ENCODE assay signal across 17 cellular contexts in genomic region chr1:91557826-91558225, GRCh38. TPM values are rescaled to one million over a fixed set of nuclear protein-coding genes. Genes with fewer than 3 reads are reported as not detected.
DNase-seq lines count a peak whose midpoint lies in the region; ATAC-seq and TF ChIP-seq lines count a peak whose summit lies in the region.
"Had no signal": no experiment of that assay in that cellular context is flagged by ENCODE, and none has a peak within 500 bp of the region (broad histone marks: within the 10 kb centered on the region; RNA-seq: fewer than 3 reads in every experiment).

No MANE protein-coding gene starts in this region.

- peaks cover 87% of the 10 kb centered on the region for H3K4me1 Mint-ChIP-seq in activated CD4-positive, alpha-beta memory T cell treated with anti-CD3 and anti-CD28 coated beads, Interleukin-2, amount 10 ng/mL, durations not matched to agents 7 days and 5 days
- peaks cover 80% of the 10 kb centered on the region for H3K4me1 Mint-ChIP-seq in activated CD4-positive, alpha-beta memory T cell treated with anti-CD3 and anti-CD28 coated beads for 36 hours (ENCODE audit: low read depth)
- H3K4me1 Mint-ChIP-seq in central memory CD8-positive, alpha-beta T cell = peaks cover 88% of the 10 kb centered on the region
- peaks cover 91 to 96% of the 10 kb centered on the region in 2 donors for H3K4me1 Mint-ChIP-seq in immature natural killer cell
- peaks cover 84% of the 10 kb centered on the region for H3K4me1 Mint-ChIP-seq in activated T-helper 1 cell treated with anti-CD3 and anti-CD28 coated beads, Interleukin-12 subunit alpha, Interleukin-12 subunit beta, Interleukin-2, Interleukin-4 antibody, amounts not matched to agents 30 ng/mL and 10 ng/mL and 1 ng/mL, durations not matched to agents 14 hours and 24 hours and 36 hours (ENCODE audit: low read depth)

- H3K4me1 ChIP-seq in psoas muscle = peaks cover 9% of the 10 kb centered on the region

- H3K27me3 ChIP-seq in psoas muscle (ENCODE audit: insufficient read depth in 3 of 3, low read length in 2 of 3) = no peaks in the 10 kb centered on the region

- CTCF ChIA-PET in activated CD4-positive, alpha-beta memory T cell treated with anti-CD3 and anti-CD28 coated beads, Interleukin-2, amount 10 ng/mL, durations not matched to agents 7 days and 5 days (lab: Charles Lee) = interaction anchor here (0.9 kb wide), 1 partner anchor 10 kb away, joined by 3 read pairs; no protein-coding TSS in a partner anchor
- CTCF ChIA-PET in activated CD4-positive, alpha-beta memory T cell treated with anti-CD3 and anti-CD28 coated beads for 36 hours (lab: Charles Lee) = interaction anchor here (0.6 to 1.0 kb wide), 4 partner anchors 29 to 1287 kb away, joined by 3 to 5 read pairs (median 4); no protein-coding TSS in a partner anchor

- intact Hi-C loops in activated CD4-positive, alpha-beta memory T cell treated with anti-CD3 and anti-CD28 coated beads for 36 hours (cut with micrococcal nuclease) = loop anchor here (2.0 to 10.0 kb wide), 5 partner anchors 35 to 1404 kb away; partner anchors contain the start of genes CDC7 and DIPK1A
- intact Hi-C loops in activated T-helper 1 cell treated with anti-CD3 and anti-CD28 coated beads, Interleukin-12 subunit alpha, Interleukin-12 subunit beta, Interleukin-2, Interleukin-4 antibody, amounts not matched to agents 30 ng/mL and 10 ng/mL and 1 ng/mL, durations not matched to agents 14 hours and 24 hours and 36 hours (cut with micrococcal nuclease) = loop anchor here (2.0 to 10.0 kb wide), 8 partner anchors 45 to 1029 kb away; partner anchors contain the start of genes CDC7 and GFI1
- intact Hi-C loops in psoas muscle (cut with DNase I) = no loop called here

- H3K27ac Mint-ChIP-seq in activated CD4-positive, alpha-beta memory T cell treated with anti-CD3 and anti-CD28 coated beads, Interleukin-2, amount 10 ng/mL, durations not matched to agents 7 days and 5 days = peak overlapping the region; percentile 97
- no peak overlapping the region for H3K27ac Mint-ChIP-seq in activated CD4-positive, alpha-beta memory T cell treated with anti-CD3 and anti-CD28 coated beads for 36 hours
- H3K27ac Mint-ChIP-seq in central memory CD8-positive, alpha-beta T cell (ENCODE audit: low read depth) = peak overlapping the region; percentile 97
- peak overlapping the region; percentile 96 to 99 (median 96) for H3K27ac Mint-ChIP-seq in immature natural killer cell
- no peak overlapping the region for H3K27ac Mint-ChIP-seq in activated T-helper 1 cell treated with anti-CD3 and anti-CD28 coated beads, Interleukin-12 subunit alpha, Interleukin-12 subunit beta, Interleukin-2, Interleukin-4 antibody, amounts not matched to agents 30 ng/mL and 10 ng/mL and 1 ng/mL, durations not matched to agents 14 hours and 24 hours and 36 hours
- H3K27ac Mint-ChIP-seq: CD4-positive, alpha-beta T cell; GM23338 had no signal

- H3K27ac ChIP-seq in psoas muscle = no peak overlapping the region
- H3K27ac ChIP-seq: 22Rv1, A549, C4-2B had no signal

- H3K4me3 Mint-ChIP-seq in activated CD4-positive, alpha-beta memory T cell treated with anti-CD3 and anti-CD28 coated beads, Interleukin-2, amount 10 ng/mL, durations not matched to agents 7 days and 5 days = no peak overlapping the region
- no peak overlapping the region for H3K4me3 Mint-ChIP-seq in activated CD4-positive, alpha-beta memory T cell treated with anti-CD3 and anti-CD28 coated beads for 36 hours
- no peak overlapping the region for H3K4me3 Mint-ChIP-seq in central memory CD8-positive, alpha-beta T cell
- peak overlapping the region in 4 of 5 donors; percentile 41 to 76 (median 46) for H3K4me3 Mint-ChIP-seq in immature natural killer cell
- H3K4me3 Mint-ChIP-seq in activated T-helper 1 cell treated with anti-CD3 and anti-CD28 coated beads, Interleukin-12 subunit alpha, Interleukin-12 subunit beta, Interleukin-2, Interleukin-4 antibody, amounts not matched to agents 30 ng/mL and 10 ng/mL and 1 ng/mL, durations not matched to agents 14 hours and 24 hours and 36 hours = no peak overlapping the region
- H3K4me3 Mint-ChIP-seq: CD4-positive, alpha-beta T cell; GM23338 had no signal

- POLR2A ChIA-PET in activated CD4-positive, alpha-beta memory T cell treated with anti-CD3 and anti-CD28 coated beads, Interleukin-2, amount 10 ng/mL, durations not matched to agents 7 days and 5 days (lab: Charles Lee) = interaction anchor here (0.9 to 2.2 kb wide), 7 partner anchors 9 to 328 kb away, joined by 3 to 9 read pairs (median 6); partner anchors contain the start of gene TGFBR3
- POLR2A ChIA-PET in activated CD4-positive, alpha-beta memory T cell treated with anti-CD3 and anti-CD28 coated beads for 36 hours (lab: Charles Lee) = no interaction called here

- no peak for DNase-seq in activated CD4-positive, alpha-beta memory T cell treated with anti-CD3 and anti-CD28 coated beads, Interleukin-2, amount 10 ng/mL, durations not matched to agents 7 days and 5 days
- DNase-seq in activated CD4-positive, alpha-beta memory T cell treated with anti-CD3 and anti-CD28 coated beads for 36 hours = no peak
- no peak for DNase-seq in central memory CD8-positive, alpha-beta T cell (ENCODE audit: low spot score in 2 of 2)
- DNase-seq in immature natural killer cell (no peak), psoas muscle (no peak), mucosa of gallbladder (ENCODE audit: low spot score) (no peak)
- DNase-seq in activated T-helper 1 cell treated with anti-CD3 and anti-CD28 coated beads, Interleukin-12 subunit alpha, Interleukin-12 subunit beta, Interleukin-2, Interleukin-4 antibody, amounts not matched to agents 30 ng/mL and 10 ng/mL and 1 ng/mL, durations not matched to agents 14 hours and 24 hours and 36 hours (ENCODE audit: low spot score) = no peak
- DNase-seq: AML-193; Calu3; CD4-positive, alpha-beta T cell; DMS79 treated with DMSO at 0.1 percent for 48 hours; GF-D8; HCEC 1CT had no signal

- no peaks in the 10 kb centered on the region for H3K9me3 ChIP-seq in psoas muscle
- H3K9me3 ChIP-seq: A549 had no signal

- H3K36me3 Mint-ChIP-seq in activated CD4-positive, alpha-beta memory T cell treated with anti-CD3 and anti-CD28 coated beads, Interleukin-2, amount 10 ng/mL, durations not matched to agents 7 days and 5 days (ENCODE audit: low read depth) = peaks cover 35% of the 10 kb centered on the region
- no peaks in the 10 kb centered on the region for H3K36me3 Mint-ChIP-seq in activated CD4-positive, alpha-beta memory T cell treated with anti-CD3 and anti-CD28 coated beads for 36 hours
- peaks cover 10% of the 10 kb centered on the region for H3K36me3 Mint-ChIP-seq in central memory CD8-positive, alpha-beta T cell (ENCODE audit: insufficient read depth)
- H3K36me3 Mint-ChIP-seq in immature natural killer cell = peaks cover 3 to 5% (median 3%) of the 10 kb centered on the region in 3 donors
- peaks cover 6% of the 10 kb centered on the region for H3K36me3 Mint-ChIP-seq in activated T-helper 1 cell treated with anti-CD3 and anti-CD28 coated beads, Interleukin-12 subunit alpha, Interleukin-12 subunit beta, Interleukin-2, Interleukin-4 antibody, amounts not matched to agents 30 ng/mL and 10 ng/mL and 1 ng/mL, durations not matched to agents 14 hours and 24 hours and 36 hours (ENCODE audit: low read depth)

- no peak overlapping the region for H3K4me3 ChIP-seq in psoas muscle
- H3K4me3 ChIP-seq: A549, GM23338 had no signal

- peaks cover 13% of the 10 kb centered on the region for H3K9me3 Mint-ChIP-seq in activated CD4-positive, alpha-beta memory T cell treated with anti-CD3 and anti-CD28 coated beads, Interleukin-2, amount 10 ng/mL, durations not matched to agents 7 days and 5 days
- H3K9me3 Mint-ChIP-seq in activated CD4-positive, alpha-beta memory T cell treated with anti-CD3 and anti-CD28 coated beads for 36 hours = no peaks in the 10 kb centered on the region
- H3K9me3 Mint-ChIP-seq in central memory CD8-positive, alpha-beta T cell = no peaks in the 10 kb centered on the region
- no peaks in the 10 kb centered on the region for H3K9me3 Mint-ChIP-seq in immature natural killer cell
- H3K9me3 Mint-ChIP-seq in activated T-helper 1 cell treated with anti-CD3 and anti-CD28 coated beads, Interleukin-12 subunit alpha, Interleukin-12 subunit beta, Interleukin-2, Interleukin-4 antibody, amounts not matched to agents 30 ng/mL and 10 ng/mL and 1 ng/mL, durations not matched to agents 14 hours and 24 hours and 36 hours = no peaks in the 10 kb centered on the region
- H3K9me3 Mint-ChIP-seq: CD4-positive, alpha-beta T cell; GM23338 had no signal

- H3K36me3 ChIP-seq in psoas muscle (ENCODE audit: insufficient read depth in 1 of 2, low read depth in 1 of 2) = no peaks in the 10 kb centered on the region

- no peak for ATAC-seq in central memory CD8-positive, alpha-beta T cell (replicated peaks; ENCODE audit: extremely low read depth, poor library complexity, severe bottlenecking)
- ATAC-seq in psoas muscle = no peak
- ATAC-seq: A549, GM23338 had no signal

- TF ChIP-seq CTCF in psoas muscle (IDR thresholded peaks at IDR 0.05) = no peak

- H3K27me3 Mint-ChIP-seq in activated CD4-positive, alpha-beta memory T cell treated with anti-CD3 and anti-CD28 coated beads, Interleukin-2, amount 10 ng/mL, durations not matched to agents 7 days and 5 days = no peaks in the 10 kb centered on the region
- H3K27me3 Mint-ChIP-seq in activated CD4-positive, alpha-beta memory T cell treated with anti-CD3 and anti-CD28 coated beads for 36 hours = no peaks in the 10 kb centered on the region
- H3K27me3 Mint-ChIP-seq in central memory CD8-positive, alpha-beta T cell = no peaks in the 10 kb centered on the region
- peaks cover 8 to 22% (median 8%) of the 10 kb centered on the region in 3 donors for H3K27me3 Mint-ChIP-seq in immature natural killer cell (ENCODE audit: low read depth in 3 of 3)
- no peaks in the 10 kb centered on the region for H3K27me3 Mint-ChIP-seq in activated T-helper 1 cell treated with anti-CD3 and anti-CD28 coated beads, Interleukin-12 subunit alpha, Interleukin-12 subunit beta, Interleukin-2, Interleukin-4 antibody, amounts not matched to agents 30 ng/mL and 10 ng/mL and 1 ng/mL, durations not matched to agents 14 hours and 24 hours and 36 hours (ENCODE audit: insufficient read depth)
- H3K27me3 Mint-ChIP-seq: CD4-positive, alpha-beta T cell had no signal

- WGBS in psoas muscle, 3 donors = 0 to 100% (median 38%) methylated on average over 1 of the region's 1 CpG

RNA-seq across cellular contexts. Expression of gene CDC7, which starts 57.2 kb away (rescaled TPM):
- total RNA-seq in activated CD4-positive, alpha-beta memory T cell treated with anti-CD3 and anti-CD28 coated beads, Interleukin-2, amount 10 ng/mL, durations not matched to agents 7 days and 5 days = 10 to 100 TPM; 26.7 to 28.1 TPM
- total RNA-seq in activated CD4-positive, alpha-beta memory T cell treated with anti-CD3 and anti-CD28 coated beads for 36 hours = 10 to 100 TPM; 20.2 to 20.4 TPM
- polyA plus RNA-seq in immature natural killer cell (1 to 10 TPM; 1.2 to 3.8 (median 2.4) TPM), psoas muscle (1 to 10 TPM in 1 of 3 donors, under 1 TPM in 2; 0.25 to 1.4 (median 0.64) TPM)
- total RNA-seq in activated T-helper 1 cell treated with anti-CD3 and anti-CD28 coated beads, Interleukin-12 subunit alpha, Interleukin-12 subunit beta, Interleukin-2, Interleukin-4 antibody, amounts not matched to agents 30 ng/mL and 10 ng/mL and 1 ng/mL, durations not matched to agents 14 hours and 24 hours and 36 hours = 19.9 and 23.1 TPM in 2 replicates
- total RNA-seq in psoas muscle (1 to 10 TPM in 1 of 4 donors, under 1 TPM in 3; 0.40 to 1.2 (median 0.50) TPM), mucosa of gallbladder (1.6 TPM)

Comparison
In these comparisons a context has a peak if more than half of its experiments do, and no peak if none do; other contexts are left out.
1. H3K27ac Mint-ChIP-seq: peak in activated CD4-positive, alpha-beta memory T cell treated with anti-CD3 and anti-CD28 coated beads, Interleukin-2, amount 10 ng/mL, durations not matched to agents 7 days and 5 days (single experiment), central memory CD8-positive, alpha-beta T cell (single experiment) and immature natural killer cell (6 of 6); none in activated CD4-positive, alpha-beta memory T cell treated with anti-CD3 and anti-CD28 coated beads for 36 hours (single experiment) and activated T-helper 1 cell treated with anti-CD3 and anti-CD28 coated beads, Interleukin-12 subunit alpha, Interleukin-12 subunit beta, Interleukin-2, Interleukin-4 antibody, amounts not matched to agents 30 ng/mL and 10 ng/mL and 1 ng/mL, durations not matched to agents 14 hours and 24 hours and 36 hours (single experiment).
2. H3K4me3 Mint-ChIP-seq: peak in immature natural killer cell (4 of 5); none in activated CD4-positive, alpha-beta memory T cell treated with anti-CD3 and anti-CD28 coated beads, Interleukin-2, amount 10 ng/mL, durations not matched to agents 7 days and 5 days (single experiment), activated CD4-positive, alpha-beta memory T cell treated with anti-CD3 and anti-CD28 coated beads for 36 hours (single experiment), central memory CD8-positive, alpha-beta T cell (single experiment) and activated T-helper 1 cell treated with anti-CD3 and anti-CD28 coated beads, Interleukin-12 subunit alpha, Interleukin-12 subunit beta, Interleukin-2, Interleukin-4 antibody, amounts not matched to agents 30 ng/mL and 10 ng/mL and 1 ng/mL, durations not matched to agents 14 hours and 24 hours and 36 hours (single experiment).
3. intact Hi-C loops: an anchor here in activated CD4-positive, alpha-beta memory T cell treated with anti-CD3 and anti-CD28 coated beads for 36 hours (2.0 to 10.0 kb wide) and activated T-helper 1 cell treated with anti-CD3 and anti-CD28 coated beads, Interleukin-12 subunit alpha, Interleukin-12 subunit beta, Interleukin-2, Interleukin-4 antibody, amounts not matched to agents 30 ng/mL and 10 ng/mL and 1 ng/mL, durations not matched to agents 14 hours and 24 hours and 36 hours (2.0 to 10.0 kb wide); none called in psoas muscle.